In the genomic region with DNA sequence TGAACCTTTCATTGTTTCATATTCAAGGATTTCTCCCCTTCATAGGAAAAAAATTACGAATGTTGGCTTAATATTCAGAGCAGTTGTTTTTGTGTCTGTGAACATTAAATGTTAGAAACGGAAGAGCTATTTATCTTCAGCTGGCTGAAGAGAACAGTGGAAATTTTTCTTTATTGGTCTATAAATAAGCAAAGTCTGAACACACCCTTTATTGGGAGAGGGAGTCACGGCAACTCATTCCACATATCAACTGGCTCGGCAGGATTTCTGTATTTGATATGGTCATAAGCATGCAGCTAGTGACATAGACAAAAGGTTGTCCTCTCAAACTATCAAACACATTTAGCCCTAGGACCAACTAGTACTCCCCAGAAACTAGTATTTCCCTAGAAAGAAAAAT, we compare ENCODE assay signal across 21 cellular contexts.
"Had no signal": no experiment of that assay in that cellular context is flagged by ENCODE, and none has a peak within 500 bp of the region (broad histone marks: within the 10 kb centered on the region; RNA-seq: fewer than 3 reads in every experiment).

No MANE protein-coding gene starts in this region.

- FAIRE-seq: astrocyte, colon, frontal cortex had no signal

- H3K4me1 Mint-ChIP-seq: naive B cell had no signal

- H3K27ac ChIP-seq: cardiac muscle cell, left lung, right lobe of liver had no signal

- H3K36me3 ChIP-seq: cardiac muscle cell, heart left ventricle, left lung, right lobe of liver had no signal

- H3K9me3 Mint-ChIP-seq: activated CD4-positive, alpha-beta T cell treated with anti-CD3 and anti-CD28 coated beads, Interleukin-2, amount 10 ng/mL, durations not matched to agents 7 days and 5 days; T-helper 1 cell treated with Interleukin-12 subunit alpha and Interleukin-12 subunit beta and Interleukin-4 antibody, amounts not matched to agents 30 μg/mL and 1 μg/mL, for 36 hours had no signal

- ATAC-seq: activated naive CD8-positive, alpha-beta T cell treated with anti-CD3 and anti-CD28 coated beads, Interleukin-2, amount 50 U/mL, for 24 hours; heart left ventricle; left lung; right lobe of liver had no signal

- H3K27ac Mint-ChIP-seq: activated CD4-positive, alpha-beta T cell treated with anti-CD3 and anti-CD28 coated beads, Interleukin-2, amount 10 ng/mL, durations not matched to agents 7 days and 5 days; activated naive CD8-positive, alpha-beta T cell treated with anti-CD3 and anti-CD28 coated beads, Interleukin-2, amount 50 U/mL, for 24 hours; naive B cell; progenitor cell of endocrine pancreas; T-helper 1 cell treated with Interleukin-12 subunit alpha and Interleukin-12 subunit beta and Interleukin-4 antibody, amounts not matched to agents 30 μg/mL and 1 μg/mL, for 36 hours had no signal

- H3K4me1 ChIP-seq: left lung, right lobe of liver had no signal

- H3K9me3 ChIP-seq: heart left ventricle, left lung, right lobe of liver had no signal

- H3K4me3 Mint-ChIP-seq: activated CD4-positive, alpha-beta T cell treated with anti-CD3 and anti-CD28 coated beads, Interleukin-2, amount 10 ng/mL, durations not matched to agents 7 days and 5 days; activated naive CD8-positive, alpha-beta T cell treated with anti-CD3 and anti-CD28 coated beads, Interleukin-2, amount 50 U/mL, for 24 hours; naive B cell; T-helper 1 cell treated with Interleukin-12 subunit alpha and Interleukin-12 subunit beta and Interleukin-4 antibody, amounts not matched to agents 30 μg/mL and 1 μg/mL, for 36 hours had no signal

- H3K27me3 Mint-ChIP-seq: progenitor cell of endocrine pancreas had no signal

- H3K36me3 Mint-ChIP-seq: naive B cell had no signal

- H3K27me3 ChIP-seq: cardiac muscle cell, heart left ventricle, left lung, right lobe of liver had no signal

- DNase-seq: activated CD4-positive, alpha-beta T cell treated with anti-CD3 and anti-CD28 coated beads, Interleukin-2, amount 10 ng/mL, durations not matched to agents 7 days and 5 days; activated CD4-positive, CD25-positive, alpha-beta regulatory T cell; activated CD8-positive, alpha-beta memory T cell treated with anti-CD3 and anti-CD28 coated beads for 24 hours; activated naive CD4-positive, alpha-beta T cell treated with Interleukin-2 at 50 U/mL for 16 hours; activated naive CD8-positive, alpha-beta T cell treated with anti-CD3 and anti-CD28 coated beads, Interleukin-2, amount 50 U/mL, for 24 hours; effector CD4-positive, alpha-beta T cell; heart left ventricle; islet precursor cell; left lung; mesendoderm; naive B cell; right lobe of liver; stimulated activated CD4-positive, alpha-beta T cell treated with anti-CD3 and anti-CD28 coated beads, Interleukin-2, amount 100 ng/mL, for 24 hours; stimulated activated naive CD4-positive, alpha-beta T cell treated with Interleukin-2 at 50 U/mL for 16 hours; trophoblast cell had no signal

- H3K4me3 ChIP-seq: cardiac muscle cell, heart left ventricle, left lung, right lobe of liver had no signal
